Comparison of ENCODE assay signal across 21 cellular contexts in the genomic region with DNA sequence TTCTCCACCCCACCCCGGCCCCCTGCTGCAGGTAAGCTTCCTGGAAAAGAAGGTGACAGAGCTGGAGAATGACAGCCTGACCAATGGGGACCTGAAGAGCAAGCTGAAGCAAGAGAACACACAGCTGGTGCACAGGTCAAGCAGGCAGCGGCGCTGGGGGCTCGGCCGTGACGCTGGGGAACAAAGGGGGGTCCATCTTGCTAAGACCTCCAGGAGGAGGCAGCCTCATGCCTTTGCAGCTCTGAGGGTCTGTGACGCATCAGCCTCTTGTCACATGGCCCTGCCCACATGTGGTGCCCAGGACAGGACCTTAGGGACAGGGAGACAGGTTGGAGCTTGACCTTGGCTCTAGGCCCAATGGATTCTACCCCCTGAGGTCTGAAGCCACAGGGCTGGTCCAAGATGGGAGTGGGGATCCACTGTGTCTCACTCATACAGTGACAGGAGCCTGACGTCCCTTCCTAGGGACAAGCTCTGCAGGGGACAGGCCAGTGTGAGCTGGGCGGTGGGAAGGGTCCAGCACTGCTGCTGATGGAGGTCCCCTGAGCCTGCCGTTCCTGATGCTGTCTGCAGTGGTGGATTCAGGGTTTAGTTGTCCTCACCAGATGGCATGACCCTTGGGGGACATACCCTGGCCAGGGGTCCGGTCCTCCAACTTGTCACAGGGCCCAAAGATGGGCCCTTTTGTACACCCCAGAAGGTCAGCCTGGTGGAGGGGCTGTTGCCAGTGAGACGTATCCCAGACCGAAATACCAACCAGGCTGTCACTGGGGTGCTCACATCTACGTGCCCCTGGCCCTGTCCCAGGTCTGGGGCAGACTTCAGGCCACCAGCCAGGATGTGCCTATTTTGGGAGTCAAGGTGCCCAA.
"Had no signal": no experiment of that assay in that cellular context is flagged by ENCODE, and none has a peak within 500 bp of the region (broad histone marks: within the 10 kb centered on the region; RNA-seq: fewer than 3 reads in every experiment).

No MANE protein-coding gene starts in this region.

- H3K36me3 ChIP-seq: gastroesophageal sphincter, neural progenitor cell, thoracic aorta had no signal

- H3K27me3 ChIP-seq: esophagus squamous epithelium, neural progenitor cell, stomach, transverse colon had no signal

- H3K4me1 ChIP-seq: neural progenitor cell, parathyroid adenoma, transverse colon had no signal

- H3K4me2 ChIP-seq: neural progenitor cell had no signal

- H3K4me3 ChIP-seq: coronary artery, esophagus squamous epithelium, gastroesophageal sphincter, lung, neural progenitor cell, stomach, thoracic aorta, transverse colon had no signal

- H3K79me2 ChIP-seq: parathyroid adenoma had no signal

- H3K9me3 ChIP-seq: esophagus squamous epithelium, gastroesophageal sphincter, thoracic aorta, transverse colon had no signal

- H3K27me3 Mint-ChIP-seq: effector memory CD8-positive, alpha-beta T cell; natural killer cell treated with Interleukin-12 subunit alpha and Interleukin-12 subunit beta and Interleukin-15 and Interleukin-18, amount 100 ng/mL, for 72 hours had no signal

- H3K27ac Mint-ChIP-seq: natural killer cell treated with Interleukin-12 subunit alpha and Interleukin-12 subunit beta and Interleukin-15 and Interleukin-18, amount 100 ng/mL, for 72 hours; neural progenitor cell had no signal

- H3K9me3 Mint-ChIP-seq: effector memory CD8-positive, alpha-beta T cell; immature natural killer cell; natural killer cell treated with Interleukin-12 subunit alpha and Interleukin-12 subunit beta and Interleukin-15 and Interleukin-18, amount 100 ng/mL, for 72 hours; neural progenitor cell had no signal

- DNase-seq: effector memory CD8-positive, alpha-beta T cell; esophagus squamous epithelium; foreskin fibroblast; immature natural killer cell; left cardiac atrium; left ventricle myocardium superior; mesenchymal stem cell; midbrain; occipital lobe; stimulated activated CD4-positive, alpha-beta T cell treated with anti-CD3 and anti-CD28 coated beads, Interleukin-2, amount 100 ng/mL, for 24 hours; stimulated activated CD4-positive, alpha-beta T cell treated with anti-CD3 and anti-CD28 coated beads, Interleukin-4, amount 100 ng/mL, for 4 hours; stimulated activated naive CD4-positive, alpha-beta T cell; stomach; transverse colon had no signal

- H3K36me3 Mint-ChIP-seq: natural killer cell treated with Interleukin-12 subunit alpha and Interleukin-12 subunit beta and Interleukin-15 and Interleukin-18, amount 100 ng/mL, for 72 hours; neural progenitor cell had no signal

- H2AFZ ChIP-seq: neural progenitor cell, parathyroid adenoma had no signal

- H3K4me1 Mint-ChIP-seq: immature natural killer cell had no signal

- H3K9ac ChIP-seq: neural progenitor cell, parathyroid adenoma had no signal

- H3K4me3 Mint-ChIP-seq: effector memory CD8-positive, alpha-beta T cell; immature natural killer cell; natural killer cell treated with Interleukin-12 subunit alpha and Interleukin-12 subunit beta and Interleukin-15 and Interleukin-18, amount 100 ng/mL, for 72 hours; neural progenitor cell had no signal

- H3K27ac ChIP-seq: coronary artery, esophagus squamous epithelium, gastroesophageal sphincter, neural progenitor cell, parathyroid adenoma, stomach, thoracic aorta, transverse colon had no signal
